Comparison of ENCODE assay signal across 8 cellular contexts in the genomic region with DNA sequence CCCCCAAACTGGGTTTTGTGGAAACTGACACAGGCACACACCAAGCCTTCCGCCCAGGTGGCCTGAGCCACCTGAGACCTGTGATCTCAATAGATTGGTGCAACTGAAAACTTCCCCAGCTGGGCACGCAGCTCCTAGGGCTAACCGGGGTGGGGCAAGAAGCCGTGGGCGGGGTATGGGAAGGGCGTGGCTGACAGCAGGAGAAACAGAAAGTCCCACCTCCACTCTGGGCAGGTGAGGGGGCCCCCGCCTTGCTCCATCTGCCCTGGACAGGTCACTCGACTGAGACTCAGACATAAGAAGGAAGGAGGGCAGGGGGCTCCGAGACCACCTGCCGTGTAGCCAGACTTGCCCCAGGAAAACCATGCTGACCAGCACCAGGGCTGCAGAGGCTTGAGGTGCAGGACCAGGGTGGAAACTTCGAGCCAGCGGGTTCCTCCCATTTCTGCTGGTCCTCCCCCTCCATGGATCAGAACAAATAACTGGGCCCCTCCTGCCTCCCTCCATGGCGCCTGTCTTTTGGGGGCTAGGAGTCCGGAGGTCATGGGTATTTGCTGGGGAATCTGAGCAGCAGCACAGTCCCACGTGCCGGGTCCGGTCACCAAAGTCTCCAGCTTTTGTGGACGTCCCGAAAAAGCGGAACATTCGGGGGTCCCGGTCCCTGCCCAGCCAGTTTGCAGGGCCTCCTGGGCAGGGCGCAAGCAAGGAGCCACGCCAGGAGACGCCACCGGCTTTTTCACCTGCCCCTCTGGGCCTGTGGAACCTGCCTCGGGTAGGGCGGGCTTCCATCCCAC. TPM values are rescaled to one million over a fixed set of nuclear protein-coding genes. Genes with fewer than 3 reads are reported as not detected.
DNase-seq lines count a peak whose midpoint lies in the region; ATAC-seq and TF ChIP-seq lines count a peak whose summit lies in the region.

No MANE protein-coding gene starts in this region.

- ATAC-seq in HG02884 (IDR thresholded peaks at IDR 0.05; ENCODE audit: unreplicated experiment): no peak

- peaks cover 13% of the 10 kb centered on the region for H3K4me1 Mint-ChIP-seq in activated naive CD4-positive, alpha-beta T cell treated with anti-CD3 and anti-CD28 coated beads, Interleukin-2, amount 50 U/mL, for 24 hours

- no peaks in the 10 kb centered on the region for H3K36me3 Mint-ChIP-seq in activated naive CD4-positive, alpha-beta T cell treated with anti-CD3 and anti-CD28 coated beads, Interleukin-2, amount 50 U/mL, for 24 hours

- TF ChIP-seq CTCF in right atrium auricular region (IDR thresholded peaks at IDR 0.05): no peak

- no peaks in the 10 kb centered on the region for H3K9me3 Mint-ChIP-seq in activated naive CD4-positive, alpha-beta T cell treated with anti-CD3 and anti-CD28 coated beads, Interleukin-2, amount 50 U/mL, for 24 hours

- peaks cover 3% of the 10 kb centered on the region for H3K27me3 Mint-ChIP-seq in activated naive CD4-positive, alpha-beta T cell treated with anti-CD3 and anti-CD28 coated beads, Interleukin-2, amount 50 U/mL, for 24 hours

- no peaks in the 10 kb centered on the region for H3K36me3 ChIP-seq in right atrium auricular region

- peak overlapping the region; percentile 27 for H3K4me3 Mint-ChIP-seq in activated naive CD4-positive, alpha-beta T cell treated with anti-CD3 and anti-CD28 coated beads, Interleukin-2, amount 50 U/mL, for 24 hours

- peak overlapping the region; percentile 91 to 99 for H3K27ac ChIP-seq in right atrium auricular region

- H3K4me1 ChIP-seq in right atrium auricular region: peaks cover 0 to 63% of the 10 kb centered on the region in 2 donors

- H3K4me3 ChIP-seq in right atrium auricular region: peak overlapping the region; percentile 81 to 91

- H3K27me3 ChIP-seq in right atrium auricular region: no peaks in the 10 kb centered on the region

- DNase-seq in activated gamma-delta T cell treated with Interleukin-2 at 50 U/mL for 16 hours (peak; percentile 43), activated gamma-delta T cell (lab: John Stamatoyannopoulos, UW) (no peak), RPMI8226 (peak; percentile 96), right atrium auricular region (ENCODE audit: low spot score) (no peak), renal cortical epithelial cell (ENCODE audit: low read depth) (peak; percentile 46), cerebellar nuclear complex (lab: John Stamatoyannopoulos, UW) (no peak)

- no peaks in the 10 kb centered on the region for H3K9me3 ChIP-seq in right atrium auricular region

- no peak overlapping the region for H3K27ac Mint-ChIP-seq in activated naive CD4-positive, alpha-beta T cell treated with anti-CD3 and anti-CD28 coated beads, Interleukin-2, amount 50 U/mL, for 24 hours

RNA-seq across cellular contexts. Expression of a gene that starts 1.3 kb away (rescaled TPM):
- total RNA-seq in right atrium auricular region (100 to 1,000 TPM in 1 of 2 donors, 10 to 100 TPM in 1; 99.1 to 158 TPM), renal cortical epithelial cell (16.1 and 42.1 TPM in 2 replicates)

RNA-seq across cellular contexts. Expression of a gene that starts 20.9 kb away (rescaled TPM):
- total RNA-seq in right atrium auricular region (1 to 10 TPM in 1 of 2 donors, under 1 TPM in 1; 0.83 to 1.1 TPM), renal cortical epithelial cell (0.69 and 1.5 TPM in 2 replicates)

RNA-seq across cellular contexts. Expression of a gene that starts 55.9 kb away (rescaled TPM):
- total RNA-seq in right atrium auricular region (100 to 1,000 TPM; 488 to 733 TPM), renal cortical epithelial cell (390 and 548 TPM in 2 replicates)

Comparison
In these comparisons a context has a peak if more than half of its experiments do, and no peak if none do; other contexts are left out.
1. DNase-seq: peak in activated gamma-delta T cell treated with Interleukin-2 at 50 U/mL for 16 hours (single experiment), RPMI8226 (single experiment) and renal cortical epithelial cell (single experiment); none in activated gamma-delta T cell (single experiment), right atrium auricular region (single experiment) and cerebellar nuclear complex (0 of 2).